ENCODE assay signal across 22 cellular contexts in genomic region chr11:66283461-66284105, GRCh38. TPM values are rescaled to one million over a fixed set of nuclear protein-coding genes. Genes with fewer than 3 reads are reported as not detected.
DNase-seq lines count a peak whose midpoint lies in the region; ATAC-seq, FAIRE-seq and TF ChIP-seq lines count a peak whose summit lies in the region.
"Had no signal": no experiment of that assay in that cellular context is flagged by ENCODE, and none has a peak within 500 bp of the region (broad histone marks: within the 10 kb centered on the region; RNA-seq: fewer than 3 reads in every experiment).

No MANE protein-coding gene starts in this region.

- in situ Hi-C loops in HepG2 (cut with HindIII; ENCODE audit: extremely low pct_ligation_motif_present, low pct_unique_long_range_greater_than_20kb), result no loop called here

- H3K4me2 ChIP-seq in PC-9 (no peak overlapping the region), HepG2 (ENCODE audit: low read depth, low read length) (no peak overlapping the region)

- WGBS in HepG2 (ENCODE audit: low lambda C conversion rate), result 100% methylated on average over 1 of the region's 14 CpGs

- no peak for TF ChIP-seq POLR2A in HepG2 (IDR thresholded peaks at IDR 0.05; ENCODE audit: insufficient read depth in 1 of 2, low read depth in 2 of 2, low read length in 2 of 2)

- intact Hi-C loops in PC-9 (cut with micrococcal nuclease; ENCODE audit: unreplicated experiment), result no loop called here
- intact Hi-C loops in HepG2 (cut with micrococcal nuclease; ENCODE audit: unreplicated experiment), result no loop called here

- H3K27ac Mint-ChIP-seq in CD8-positive, alpha-beta memory T cell, result peak overlapping the region; percentile 50 to 97 (median 84)
- H3K27ac Mint-ChIP-seq: activated CD4-positive, alpha-beta T cell treated with anti-CD3 and anti-CD28 coated beads for 36 hours had no signal

- peak overlapping the region in 1 of 7 donors; percentile 56 for H3K4me3 Mint-ChIP-seq in CD8-positive, alpha-beta memory T cell
- H3K4me3 Mint-ChIP-seq: activated CD4-positive, alpha-beta T cell treated with anti-CD3 and anti-CD28 coated beads for 36 hours had no signal

- TF ChIP-seq CTCF in 22Rv1 (IDR thresholded peaks at IDR 0.05), result no peak
- TF ChIP-seq CTCF in PC-9 (conservative IDR thresholded peaks at IDR 0.05), result 0 out of 2 replicates have a peak, but pooled peaks have one; percentile 18
- no peak for TF ChIP-seq CTCF in HepG2 (CRISPR knock-in tag; IDR thresholded peaks at IDR 0.05)

- peaks cover 35% of the 10 kb centered on the region for H3F3A ChIP-seq in PC-9 (ENCODE audit: insufficient read depth, low read depth)

- DNase-seq in CD8-positive, alpha-beta memory T cell, result no peak
- DNase-seq in PC-9 (no peak), HepG2 (ENCODE audit: low spot score) (no peak), iPS-NIHi11 (ENCODE audit: low spot score) (no peak), NCI-H1930 (lab: John Stamatoyannopoulos, UW) (no peak)
- DNase-seq: activated CD4-positive, alpha-beta T cell treated with anti-CD3 and anti-CD28 coated beads for 36 hours; activated T-cell treated with anti-CD3 and anti-CD28 coated beads, Interleukin-2, amount 50 U/mL, for 1 hour; AML-193; effector CD8-positive, alpha-beta T cell; NCI-H1436 treated with DMSO at 0.1 percent for 48 hours; NCI-H226; nucleus accumbens; SHP77 treated with DMSO at 0.1 percent for 48 hours; stimulated activated CD4-positive, alpha-beta T cell treated with anti-CD3 and anti-CD28 coated beads, Interleukin-1b, Interleukin-23, amount 100 ng/mL, for 48 hours had no signal

- no peak overlapping the region for H3K9ac ChIP-seq in HepG2 (ENCODE audit: insufficient read depth, low read depth, low read length)
- H3K9ac ChIP-seq: KMS-11 had no signal

- peaks cover 0 to 7% of the 10 kb centered on the region in 2 donors for H3K27me3 Mint-ChIP-seq in CD8-positive, alpha-beta memory T cell
- H3K27me3 Mint-ChIP-seq: activated CD4-positive, alpha-beta T cell treated with anti-CD3 and anti-CD28 coated beads for 36 hours had no signal

- H3K79me2 ChIP-seq in PC-9 (ENCODE audit: low read depth) (peaks cover 22% of the 10 kb centered on the region), HepG2 (ENCODE audit: insufficient read depth, low read length) (peaks cover 29% of the 10 kb centered on the region)

- no peak for FAIRE-seq in HepG2 (lab: Jason Lieb, UNC)
- FAIRE-seq: GM19239, keratinocyte had no signal

- TF ChIP-seq EP300 in HepG2 (IDR thresholded peaks at IDR 0.05; ENCODE audit: low read depth in 2 of 2, low read length in 2 of 2), result no peak
- no peak for TF ChIP-seq EP300 in HepG2 (CRISPR knock-in tag; IDR thresholded peaks at IDR 0.05; ENCODE audit: borderline replicate concordance)

- peaks cover 0 to 10% (median 0%) of the 10 kb centered on the region in 3 donors for H3K36me3 Mint-ChIP-seq in CD8-positive, alpha-beta memory T cell

- H3K36me3 ChIP-seq in CD8-positive, alpha-beta memory T cell (ENCODE audit: insufficient read depth, low read length), result no peaks in the 10 kb centered on the region
- H3K36me3 ChIP-seq in PC-9 (ENCODE audit: low read depth) (no peaks in the 10 kb centered on the region; the same call in 1 of the 2 replicates), HepG2 (replicated peaks in 1 of 2; ENCODE audit: control insufficient read depth in 1 of 2, insufficient read depth in 2 of 2, low read length in 2 of 2) (peaks cover 5 to 23% of the 10 kb centered on the region in 2 experiments; a peak in 4 of 5 replicates)
- H3K36me3 ChIP-seq: right lobe of liver had no signal

- peaks cover 31 to 56% (median 36%) of the 10 kb centered on the region in 3 donors for H3K4me1 Mint-ChIP-seq in CD8-positive, alpha-beta memory T cell

- CTCF ChIA-PET in CD8-positive, alpha-beta memory T cell (lab: Charles Lee), result interaction anchor here (0.9 to 6.5 kb wide), 10 partner anchors 7 to 61 kb away, joined by 3 to 74 read pairs (median 7); partner anchors contain the start of gene RAB1B
- CTCF ChIA-PET in PC-9 (lab: Charles Lee), result interaction anchor here (0.6 kb wide), 1 partner anchor 101 kb away, joined by 4 read pairs; no protein-coding TSS in a partner anchor
- CTCF ChIA-PET in HepG2 (lab: Yijun Ruan, JAX; ENCODE audit: low intra/inter-chr PET ratio, low total read pairs), result interaction anchor here (1.8 kb wide), 1 partner anchor 44 kb away, joined by 8 read pairs; no protein-coding TSS in a partner anchor

- TF ChIP-seq RAD21 in HepG2 (CRISPR knock-in tag; IDR thresholded peaks at IDR 0.05), result no peak

- POLR2A ChIA-PET in CD8-positive, alpha-beta memory T cell (lab: Charles Lee), result interaction anchor here (0.9 to 1.5 kb wide), 2 partner anchors 29 to 34 kb away, joined by 3 read pairs; no protein-coding TSS in a partner anchor
- POLR2A ChIA-PET in PC-9 (lab: Charles Lee; ENCODE audit: unreplicated experiment) (interaction anchor here (1.0 kb wide), 1 partner anchor 571 kb away, joined by 6 read pairs; the partner anchor contains the start of gene KAT5), HepG2 (lab: Yijun Ruan, JAX) (interaction anchor here (1.0 to 1.3 kb wide), 2 partner anchors 29 kb away, joined by 3 to 9 read pairs; no protein-coding TSS in a partner anchor)

- H2AFZ ChIP-seq in PC-9 (no peak overlapping the region), HepG2 (ENCODE audit: low read length) (no peak overlapping the region)

- H3K9me3 ChIP-seq in CD8-positive, alpha-beta memory T cell (ENCODE audit: low read length), result no peaks in the 10 kb centered on the region
- no peaks in the 10 kb centered on the region for H3K9me3 ChIP-seq in PC-9 (ENCODE audit: insufficient read depth, low read depth)
- H3K9me3 ChIP-seq in HepG2 (ENCODE audit: low read length), result no peaks in the 10 kb centered on the region
- H3K9me3 ChIP-seq: right lobe of liver had no signal

- H3K4me1 ChIP-seq in CD8-positive, alpha-beta memory T cell (ENCODE audit: insufficient read depth, low read length), result peaks cover 42% of the 10 kb centered on the region
- H3K4me1 ChIP-seq in PC-9 (replicated peaks; ENCODE audit: insufficient read depth) (peaks cover 8% of the 10 kb centered on the region), HepG2 (ENCODE audit: insufficient read depth, low read length) (peaks cover 62% of the 10 kb centered on the region)

- H4K20me1 ChIP-seq in PC-9 (ENCODE audit: insufficient read depth) (peaks cover 42% of the 10 kb centered on the region), HepG2 (ENCODE audit: insufficient read depth, low read length) (peaks cover 4% of the 10 kb centered on the region)

- H3K9me3 Mint-ChIP-seq in CD8-positive, alpha-beta memory T cell, result no peaks in the 10 kb centered on the region

- H3K27ac ChIP-seq in 22Rv1, result peak overlapping the region; percentile 40; the same call in 1 of the 2 replicates
- H3K27ac ChIP-seq in CD8-positive, alpha-beta memory T cell (ENCODE audit: low read depth, low read length), result no peak overlapping the region
- no peak overlapping the region for H3K27ac ChIP-seq in PC-9
- no peak overlapping the region for H3K27ac ChIP-seq in HepG2 (ENCODE audit: extremely low read length, insufficient read depth, low read length)
- H3K27ac ChIP-seq: right lobe of liver had no signal

- H3K9me2 ChIP-seq in PC-9 (ENCODE audit: insufficient read depth), result no peaks in the 10 kb centered on the region

- ATAC-seq in HepG2 (no peak), HG02623 (IDR thresholded peaks at IDR 0.05; ENCODE audit: unreplicated experiment) (no peak), GM21723 (IDR thresholded peaks at IDR 0.05; ENCODE audit: unreplicated experiment) (no peak)

- H3K4me3 ChIP-seq in CD8-positive, alpha-beta memory T cell (ENCODE audit: low read length), result no peak overlapping the region
- H3K4me3 ChIP-seq in PC-9 (no peak overlapping the region), HepG2 (replicated peaks in 1 of 3; ENCODE audit: insufficient read depth in 1 of 3, low read depth in 2 of 3, low read length in 3 of 3) (no peak overlapping the region)
- H3K4me3 ChIP-seq: right lobe of liver had no signal

- BruUV-seq in PC-9 (replicated peaks; lab: Mats Ljungman, UMichigan) (no TSS peak), HepG2 (replicated peaks; lab: Mats Ljungman, UMichigan) (no TSS peak)

- no peaks in the 10 kb centered on the region for H3K27me3 ChIP-seq in CD8-positive, alpha-beta memory T cell (ENCODE audit: insufficient read depth, low read length, poor library complexity, severe bottlenecking)
- H3K27me3 ChIP-seq in PC-9 (ENCODE audit: insufficient read depth, low read depth) (no peaks in the 10 kb centered on the region), HepG2 (ENCODE audit: control insufficient read depth in 1 of 2, insufficient read depth in 2 of 2, low read length in 2 of 2) (peaks cover 3 to 9% of the 10 kb centered on the region in 2 experiments; a peak in 3 of 5 replicates)
- H3K27me3 ChIP-seq: right lobe of liver had no signal

RNA-seq across cellular contexts. Expression of gene YIF1A, which starts 5.4 kb away (rescaled TPM):
- 10 to 100 TPM; 96.5 to 97.3 TPM for total RNA-seq in CD8-positive, alpha-beta memory T cell
- polyA plus RNA-seq in CD8-positive, alpha-beta memory T cell, result 61.7 TPM
- total RNA-seq in PC-9 (2021), result 81.8 and 84.8 TPM in 2 replicates
- 78.9 and 145 TPM in 2 replicates for total RNA-seq in HepG2 (2016; rRNA removed; fragmentation: Illumina TruSeq; extraction: Trizol)
- total RNA-seq in HepG2 (2016; cell fraction: cytosol; rRNA removed; fragmentation: Illumina TruSeq; extraction: Trizol; ENCODE audit: low read depth), result 67.9 and 97.5 TPM in 2 replicates
- 79.1 and 144 TPM in 2 replicates for total RNA-seq in HepG2 (2016; cell fraction: insoluble cytoplasmic fraction; rRNA removed; fragmentation: Illumina TruSeq; extraction: Trizol)
- 74.6 and 94.5 TPM in 2 replicates for total RNA-seq in HepG2 (2016; cell fraction: membrane; rRNA removed; fragmentation: Illumina TruSeq; extraction: Trizol)
- 100 and 123 TPM in 2 replicates for total RNA-seq in HepG2 (2016; cell fraction: nucleus; rRNA removed; fragmentation: Illumina TruSeq; extraction: Trizol)
- 133 and 166 TPM in 2 replicates for polyA plus RNA-seq in HepG2 (2011; rRNA removed)
- 145 and 216 TPM in 2 replicates for polyA plus RNA-seq in HepG2 (2011; cell fraction: cytosol; rRNA removed)
- 188 and 197 TPM in 2 replicates for polyA plus RNA-seq in HepG2 (2011; cell fraction: nucleus; rRNA removed)
- polyA plus RNA-seq in HepG2 (2012), result 82.1 and 113 TPM in 2 replicates
- polyA plus RNA-seq in HepG2 (2016; cell fraction: cytosol; fragmentation: Illumina TruSeq; extraction: Trizol; ENCODE audit: low read depth), result 70.4 and 85.6 TPM in 2 replicates
- polyA plus RNA-seq in HepG2 (2016; cell fraction: insoluble cytoplasmic fraction; fragmentation: Illumina TruSeq; extraction: Trizol; ENCODE audit: low read depth), result 74.0 and 87.7 TPM in 2 replicates
- 69.4 and 78.0 TPM in 2 replicates for polyA plus RNA-seq in HepG2 (2016; cell fraction: membrane; fragmentation: Illumina TruSeq; extraction: Trizol; ENCODE audit: low read depth)
- 157 and 186 TPM in 2 replicates for polyA plus RNA-seq in HepG2 (2016; cell fraction: nucleus; fragmentation: Illumina TruSeq; extraction: Trizol; ENCODE audit: insufficient read depth, low read depth)
- polyA minus RNA-seq in HepG2 (2011; rRNA and poly(A)+ RNA removed; ENCODE audit: low replicate concordance), result 241 and 330 TPM in 2 replicates
- 159 and 162 TPM in 2 replicates for polyA minus RNA-seq in HepG2 (2011; cell fraction: cytosol; rRNA and poly(A)+ RNA removed)
- polyA minus RNA-seq in HepG2 (2011; cell fraction: nucleus; rRNA and poly(A)+ RNA removed), result 44.9 and 46.5 TPM in 2 replicates

RNA-seq across cellular contexts. Expression of gene CNIH2, which starts 5.6 kb away (rescaled TPM):
- 1 to 10 TPM; 2.7 to 2.8 TPM for total RNA-seq in CD8-positive, alpha-beta memory T cell
- polyA plus RNA-seq in CD8-positive, alpha-beta memory T cell, result not detected
- 5.5 and 6.8 TPM in 2 replicates for total RNA-seq in PC-9 (2021)
- 0.18 and 0.60 TPM in 2 replicates for total RNA-seq in HepG2 (2016; rRNA removed; fragmentation: Illumina TruSeq; extraction: Trizol)
- 0.44 and 1.2 TPM in 2 replicates for total RNA-seq in HepG2 (2016; cell fraction: cytosol; rRNA removed; fragmentation: Illumina TruSeq; extraction: Trizol; ENCODE audit: low read depth)
- total RNA-seq in HepG2 (2016; cell fraction: insoluble cytoplasmic fraction; rRNA removed; fragmentation: Illumina TruSeq; extraction: Trizol), result 0.13 and 0.17 TPM in 2 replicates
- 1.2 TPM in 2 replicates for total RNA-seq in HepG2 (2016; cell fraction: membrane; rRNA removed; fragmentation: Illumina TruSeq; extraction: Trizol)
- 0.47 and 0.69 TPM in 2 replicates for total RNA-seq in HepG2 (2016; cell fraction: nucleus; rRNA removed; fragmentation: Illumina TruSeq; extraction: Trizol)
- 0.25 and 0.69 TPM in 2 replicates for polyA plus RNA-seq in HepG2 (2011; rRNA removed)
- 0.32 and 0.35 TPM in 2 replicates for polyA plus RNA-seq in HepG2 (2011; cell fraction: cytosol; rRNA removed)
- polyA plus RNA-seq in HepG2 (2011; cell fraction: nucleus; rRNA removed), result 0.47 and 0.55 TPM in 2 replicates
- 0.09 and 0.23 TPM in 2 replicates for polyA plus RNA-seq in HepG2 (2012)
- 4.5 and 4.9 TPM in 2 replicates for polyA plus RNA-seq in HepG2 (2016; cell fraction: cytosol; fragmentation: Illumina TruSeq; extraction: Trizol; ENCODE audit: low read depth)
- 0.73 and 0.97 TPM in 2 replicates for polyA plus RNA-seq in HepG2 (2016; cell fraction: insoluble cytoplasmic fraction; fragmentation: Illumina TruSeq; extraction: Trizol; ENCODE audit: low read depth)
- 4.7 and 4.8 TPM in 2 replicates for polyA plus RNA-seq in HepG2 (2016; cell fraction: membrane; fragmentation: Illumina TruSeq; extraction: Trizol; ENCODE audit: low read depth)
- 0.59 and 1.3 TPM in 2 replicates for polyA plus RNA-seq in HepG2 (2016; cell fraction: nucleus; fragmentation: Illumina TruSeq; extraction: Trizol; ENCODE audit: insufficient read depth, low read depth)
- 0.26 TPM in 1 of 2 replicates, not detected in the other for polyA minus RNA-seq in HepG2 (2011; rRNA and poly(A)+ RNA removed; ENCODE audit: low replicate concordance)
- polyA minus RNA-seq in HepG2 (2011; cell fraction: cytosol; rRNA and poly(A)+ RNA removed), result not detected in 2 replicates
- polyA minus RNA-seq in HepG2 (2011; cell fraction: nucleus; rRNA and poly(A)+ RNA removed), result not detected in 2 replicates

RNA-seq across cellular contexts. Expression of gene TMEM151A, which starts 8.1 kb away (rescaled TPM):
- total RNA-seq in CD8-positive, alpha-beta memory T cell, result not detected
- not detected for polyA plus RNA-seq in CD8-positive, alpha-beta memory T cell
- total RNA-seq in PC-9 (2021), result 0.15 and 0.22 TPM in 2 replicates
- 0.10 and 0.18 TPM in 2 replicates for total RNA-seq in HepG2 (2016; rRNA removed; fragmentation: Illumina TruSeq; extraction: Trizol)
- 0.09 and 0.10 TPM in 2 replicates for total RNA-seq in HepG2 (2016; cell fraction: cytosol; rRNA removed; fragmentation: Illumina TruSeq; extraction: Trizol; ENCODE audit: low read depth)
- 0.09 and 0.13 TPM in 2 replicates for total RNA-seq in HepG2 (2016; cell fraction: insoluble cytoplasmic fraction; rRNA removed; fragmentation: Illumina TruSeq; extraction: Trizol)
- total RNA-seq in HepG2 (2016; cell fraction: membrane; rRNA removed; fragmentation: Illumina TruSeq; extraction: Trizol), result 0.10 and 0.15 TPM in 2 replicates
- total RNA-seq in HepG2 (2016; cell fraction: nucleus; rRNA removed; fragmentation: Illumina TruSeq; extraction: Trizol), result 0.13 and 0.19 TPM in 2 replicates
- polyA plus RNA-seq in HepG2 (2011; rRNA removed), result 0.33 and 0.48 TPM in 2 replicates
- polyA plus RNA-seq in HepG2 (2011; cell fraction: cytosol; rRNA removed), result 0.35 and 0.48 TPM in 2 replicates
- polyA plus RNA-seq in HepG2 (2011; cell fraction: nucleus; rRNA removed), result 0.74 and 0.76 TPM in 2 replicates
- polyA plus RNA-seq in HepG2 (2012), result 0.40 and 0.52 TPM in 2 replicates
- polyA plus RNA-seq in HepG2 (2016; cell fraction: cytosol; fragmentation: Illumina TruSeq; extraction: Trizol; ENCODE audit: low read depth), result 0.07 TPM in 1 of 2 replicates, not detected in the other
- 0.14 and 0.15 TPM in 2 replicates for polyA plus RNA-seq in HepG2 (2016; cell fraction: insoluble cytoplasmic fraction; fragmentation: Illumina TruSeq; extraction: Trizol; ENCODE audit: low read depth)
- polyA plus RNA-seq in HepG2 (2016; cell fraction: membrane; fragmentation: Illumina TruSeq; extraction: Trizol; ENCODE audit: low read depth), result 0.11 and 0.16 TPM in 2 replicates
- 0.17 and 0.18 TPM in 2 replicates for polyA plus RNA-seq in HepG2 (2016; cell fraction: nucleus; fragmentation: Illumina TruSeq; extraction: Trizol; ENCODE audit: insufficient read depth, low read depth)
- polyA minus RNA-seq in HepG2 (2011; rRNA and poly(A)+ RNA removed; ENCODE audit: low replicate concordance), result 0.09 and 1.0 TPM in 2 replicates
- 0.26 and 0.30 TPM in 2 replicates for polyA minus RNA-seq in HepG2 (2011; cell fraction: cytosol; rRNA and poly(A)+ RNA removed)
- 0.62 and 0.77 TPM in 2 replicates for polyA minus RNA-seq in HepG2 (2011; cell fraction: nucleus; rRNA and poly(A)+ RNA removed)
- total RNA-seq: activated CD4-positive, alpha-beta T cell treated with anti-CD3 and anti-CD28 coated beads for 36 hours had no signal
- polyA plus RNA-seq: fibroblast of lung, keratinocyte had no signal

RNA-seq across cellular contexts. Expression of gene RAB1B, which starts 15.1 kb away (rescaled TPM):
- total RNA-seq in CD8-positive, alpha-beta memory T cell, result 100 to 1,000 TPM; 119 to 125 TPM
- 18.6 TPM for polyA plus RNA-seq in CD8-positive, alpha-beta memory T cell
- total RNA-seq in PC-9 (2021) (209 and 232 TPM in 2 replicates), HepG2 (2016; rRNA removed; fragmentation: Illumina TruSeq; extraction: Trizol) (73.7 and 77.9 TPM in 2 replicates)
- 22.8 and 24.5 TPM in 2 replicates for total RNA-seq in HepG2 (2016; cell fraction: cytosol; rRNA removed; fragmentation: Illumina TruSeq; extraction: Trizol; ENCODE audit: low read depth)
- total RNA-seq in HepG2 (2016; cell fraction: insoluble cytoplasmic fraction; rRNA removed; fragmentation: Illumina TruSeq; extraction: Trizol), result 71.1 and 82.5 TPM in 2 replicates
- 43.6 and 49.5 TPM in 2 replicates for total RNA-seq in HepG2 (2016; cell fraction: membrane; rRNA removed; fragmentation: Illumina TruSeq; extraction: Trizol)
- total RNA-seq in HepG2 (2016; cell fraction: nucleus; rRNA removed; fragmentation: Illumina TruSeq; extraction: Trizol), result 29.4 and 33.2 TPM in 2 replicates
- 87.9 and 97.8 TPM in 2 replicates for polyA plus RNA-seq in HepG2 (2011; rRNA removed)
- 86.4 and 116 TPM in 2 replicates for polyA plus RNA-seq in HepG2 (2011; cell fraction: cytosol; rRNA removed)
- polyA plus RNA-seq in HepG2 (2011; cell fraction: nucleus; rRNA removed), result 58.8 and 60.5 TPM in 2 replicates
- polyA plus RNA-seq in HepG2 (2012), result 48.5 and 57.1 TPM in 2 replicates
- polyA plus RNA-seq in HepG2 (2016; cell fraction: cytosol; fragmentation: Illumina TruSeq; extraction: Trizol; ENCODE audit: low read depth), result 28.9 and 32.8 TPM in 2 replicates
- 89.9 and 95.0 TPM in 2 replicates for polyA plus RNA-seq in HepG2 (2016; cell fraction: insoluble cytoplasmic fraction; fragmentation: Illumina TruSeq; extraction: Trizol; ENCODE audit: low read depth)
- 51.2 TPM in 2 replicates for polyA plus RNA-seq in HepG2 (2016; cell fraction: membrane; fragmentation: Illumina TruSeq; extraction: Trizol; ENCODE audit: low read depth)
- polyA plus RNA-seq in HepG2 (2016; cell fraction: nucleus; fragmentation: Illumina TruSeq; extraction: Trizol; ENCODE audit: insufficient read depth, low read depth), result 63.8 and 71.2 TPM in 2 replicates
- 142 and 271 TPM in 2 replicates for polyA minus RNA-seq in HepG2 (2011; rRNA and poly(A)+ RNA removed; ENCODE audit: low replicate concordance)
- polyA minus RNA-seq in HepG2 (2011; cell fraction: cytosol; rRNA and poly(A)+ RNA removed), result 48.5 and 50.0 TPM in 2 replicates
- polyA minus RNA-seq in HepG2 (2011; cell fraction: nucleus; rRNA and poly(A)+ RNA removed), result 7.7 and 9.4 TPM in 2 replicates

RNA-seq across cellular contexts. Expression of gene KLC2, which starts 26.1 kb away (rescaled TPM):
- 10 to 100 TPM; 61.6 to 65.9 TPM for total RNA-seq in CD8-positive, alpha-beta memory T cell
- 11.9 TPM for polyA plus RNA-seq in CD8-positive, alpha-beta memory T cell
- total RNA-seq in PC-9 (2021) (48.3 and 58.4 TPM in 2 replicates), HepG2 (2016; rRNA removed; fragmentation: Illumina TruSeq; extraction: Trizol) (5.8 and 8.9 TPM in 2 replicates)
- 2.9 and 4.1 TPM in 2 replicates for total RNA-seq in HepG2 (2016; cell fraction: cytosol; rRNA removed; fragmentation: Illumina TruSeq; extraction: Trizol; ENCODE audit: low read depth)
- total RNA-seq in HepG2 (2016; cell fraction: insoluble cytoplasmic fraction; rRNA removed; fragmentation: Illumina TruSeq; extraction: Trizol), result 6.4 and 10.4 TPM in 2 replicates
- 5.1 and 5.2 TPM in 2 replicates for total RNA-seq in HepG2 (2016; cell fraction: membrane; rRNA removed; fragmentation: Illumina TruSeq; extraction: Trizol)
- total RNA-seq in HepG2 (2016; cell fraction: nucleus; rRNA removed; fragmentation: Illumina TruSeq; extraction: Trizol), result 7.2 and 9.9 TPM in 2 replicates
- polyA plus RNA-seq in HepG2 (2011; rRNA removed), result 9.2 and 13.5 TPM in 2 replicates
- polyA plus RNA-seq in HepG2 (2011; cell fraction: cytosol; rRNA removed), result 6.2 and 8.0 TPM in 2 replicates
- 37.0 and 38.9 TPM in 2 replicates for polyA plus RNA-seq in HepG2 (2011; cell fraction: nucleus; rRNA removed)
- 8.0 and 20.4 TPM in 2 replicates for polyA plus RNA-seq in HepG2 (2012)
- 2.3 and 2.5 TPM in 2 replicates for polyA plus RNA-seq in HepG2 (2016; cell fraction: cytosol; fragmentation: Illumina TruSeq; extraction: Trizol; ENCODE audit: low read depth)
- polyA plus RNA-seq in HepG2 (2016; cell fraction: insoluble cytoplasmic fraction; fragmentation: Illumina TruSeq; extraction: Trizol; ENCODE audit: low read depth), result 10.3 and 13.3 TPM in 2 replicates
- 4.7 and 5.2 TPM in 2 replicates for polyA plus RNA-seq in HepG2 (2016; cell fraction: membrane; fragmentation: Illumina TruSeq; extraction: Trizol; ENCODE audit: low read depth)
- 23.2 and 27.0 TPM in 2 replicates for polyA plus RNA-seq in HepG2 (2016; cell fraction: nucleus; fragmentation: Illumina TruSeq; extraction: Trizol; ENCODE audit: insufficient read depth, low read depth)
- 17.2 and 38.7 TPM in 2 replicates for polyA minus RNA-seq in HepG2 (2011; rRNA and poly(A)+ RNA removed; ENCODE audit: low replicate concordance)
- 5.8 and 6.9 TPM in 2 replicates for polyA minus RNA-seq in HepG2 (2011; cell fraction: cytosol; rRNA and poly(A)+ RNA removed)
- 6.4 and 8.5 TPM in 2 replicates for polyA minus RNA-seq in HepG2 (2011; cell fraction: nucleus; rRNA and poly(A)+ RNA removed)
